ENCODE assay signal across 1 cellular context in the genomic region with DNA sequence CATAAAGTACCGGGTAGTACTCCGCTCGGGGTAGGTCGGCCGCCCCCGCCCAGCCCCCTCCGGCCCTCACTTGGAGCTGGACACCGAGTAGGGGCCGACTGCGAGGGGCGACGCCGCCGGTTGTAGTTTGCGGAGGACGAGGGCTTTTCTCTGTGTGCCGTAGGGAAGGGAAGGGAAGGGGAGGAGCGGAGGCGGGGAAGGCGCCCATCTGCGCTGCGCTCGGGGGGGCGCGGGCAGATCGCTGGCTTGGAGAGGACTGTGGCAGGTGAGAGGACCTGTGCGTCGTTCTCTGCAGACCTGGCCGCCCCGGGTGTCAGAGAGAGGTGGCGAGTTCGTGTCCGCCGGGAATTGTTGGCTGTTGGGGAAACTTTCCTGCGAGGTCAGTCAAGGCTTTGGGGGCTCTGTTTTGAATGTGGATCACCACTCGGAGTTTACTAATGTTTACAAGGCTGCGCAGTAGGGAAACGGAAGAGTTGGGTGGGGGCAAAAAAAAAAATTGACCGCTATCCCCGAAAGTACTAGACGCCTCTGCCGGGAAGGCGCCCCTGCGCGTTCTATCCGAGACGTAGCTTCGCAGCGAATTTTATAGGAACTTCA.
TF ChIP-seq lines count a peak whose summit lies in the region.

No MANE protein-coding gene starts in this region.

TF ChIP-seq in HepG2, 621 proteins besides CTCF, POLR2A, EP300 and RAD21 (continued from another document and continues in another):
- peak; percentile 15; the same call in 1 of the 2 replicates for TF ChIP-seq ARID5B (CRISPR knock-in tag; IDR thresholded peaks at IDR 0.05)
- TF ChIP-seq MBD4 (IDR thresholded peaks at IDR 0.05; ENCODE audit: borderline replicate concordance, low read length), result no peak
- TF ChIP-seq, protein P1, sequence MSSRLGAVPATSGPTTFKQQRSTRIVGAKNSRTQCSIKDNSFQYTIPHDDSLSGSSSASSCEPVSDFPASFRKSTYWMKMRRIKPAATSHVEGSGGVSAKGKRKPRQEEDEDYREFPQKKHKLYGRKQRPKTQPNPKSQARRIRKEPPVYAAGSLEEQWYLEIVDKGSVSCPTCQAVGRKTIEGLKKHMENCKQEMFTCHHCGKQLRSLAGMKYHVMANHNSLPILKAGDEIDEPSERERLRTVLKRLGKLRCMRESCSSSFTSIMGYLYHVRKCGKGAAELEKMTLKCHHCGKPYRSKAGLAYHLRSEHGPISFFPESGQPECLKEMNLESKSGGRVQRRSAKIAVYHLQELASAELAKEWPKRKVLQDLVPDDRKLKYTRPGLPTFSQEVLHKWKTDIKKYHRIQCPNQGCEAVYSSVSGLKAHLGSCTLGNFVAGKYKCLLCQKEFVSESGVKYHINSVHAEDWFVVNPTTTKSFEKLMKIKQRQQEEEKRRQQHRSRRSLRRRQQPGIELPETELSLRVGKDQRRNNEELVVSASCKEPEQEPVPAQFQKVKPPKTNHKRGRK (CRISPR knock-in tag; IDR thresholded peaks at IDR 0.05), result no peak
- no peak for TF ChIP-seq ZNF543 (CRISPR knock-in tag; IDR thresholded peaks at IDR 0.05)
- TF ChIP-seq, protein P2, sequence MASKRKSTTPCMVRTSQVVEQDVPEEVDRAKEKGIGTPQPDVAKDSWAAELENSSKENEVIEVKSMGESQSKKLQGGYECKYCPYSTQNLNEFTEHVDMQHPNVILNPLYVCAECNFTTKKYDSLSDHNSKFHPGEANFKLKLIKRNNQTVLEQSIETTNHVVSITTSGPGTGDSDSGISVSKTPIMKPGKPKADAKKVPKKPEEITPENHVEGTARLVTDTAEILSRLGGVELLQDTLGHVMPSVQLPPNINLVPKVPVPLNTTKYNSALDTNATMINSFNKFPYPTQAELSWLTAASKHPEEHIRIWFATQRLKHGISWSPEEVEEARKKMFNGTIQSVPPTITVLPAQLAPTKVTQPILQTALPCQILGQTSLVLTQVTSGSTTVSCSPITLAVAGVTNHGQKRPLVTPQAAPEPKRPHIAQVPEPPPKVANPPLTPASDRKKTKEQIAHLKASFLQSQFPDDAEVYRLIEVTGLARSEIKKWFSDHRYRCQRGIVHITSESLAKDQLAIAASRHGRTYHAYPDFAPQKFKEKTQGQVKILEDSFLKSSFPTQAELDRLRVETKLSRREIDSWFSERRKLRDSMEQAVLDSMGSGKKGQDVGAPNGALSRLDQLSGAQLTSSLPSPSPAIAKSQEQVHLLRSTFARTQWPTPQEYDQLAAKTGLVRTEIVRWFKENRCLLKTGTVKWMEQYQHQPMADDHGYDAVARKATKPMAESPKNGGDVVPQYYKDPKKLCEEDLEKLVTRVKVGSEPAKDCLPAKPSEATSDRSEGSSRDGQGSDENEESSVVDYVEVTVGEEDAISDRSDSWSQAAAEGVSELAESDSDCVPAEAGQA (IDR thresholded peaks at IDR 0.05; ENCODE audit: low read depth), result no peak
- TF ChIP-seq, protein P2 (CRISPR knock-in tag; IDR thresholded peaks at IDR 0.05; ENCODE audit: borderline replicate concordance), result 0 out of 2 replicates have a peak, but pooled peaks have one; percentile 66
- TF ChIP-seq RBFOX2 (IDR thresholded peaks at IDR 0.05; ENCODE audit: low read depth, low read length), result peak; percentile 74
- TF ChIP-seq CHD4 (IDR thresholded peaks at IDR 0.05; ENCODE audit: borderline replicate concordance, low read length), result no peak
- TF ChIP-seq KMT2B (CRISPR knock-in tag; IDR thresholded peaks at IDR 0.05), result no peak
- TF ChIP-seq RBM22 (optimal IDR thresholded peaks at IDR 0.05; ENCODE audit: low read length), result peak; percentile 95
- peak; percentile 12; the same call in 1 of the 2 replicates for TF ChIP-seq ZNF574 (CRISPR knock-in tag; IDR thresholded peaks at IDR 0.05)
- TF ChIP-seq AFF4 (CRISPR knock-in tag; IDR thresholded peaks at IDR 0.05), result 0 out of 2 replicates have a peak, but pooled peaks have one; percentile 9
- TF ChIP-seq, protein P3, sequence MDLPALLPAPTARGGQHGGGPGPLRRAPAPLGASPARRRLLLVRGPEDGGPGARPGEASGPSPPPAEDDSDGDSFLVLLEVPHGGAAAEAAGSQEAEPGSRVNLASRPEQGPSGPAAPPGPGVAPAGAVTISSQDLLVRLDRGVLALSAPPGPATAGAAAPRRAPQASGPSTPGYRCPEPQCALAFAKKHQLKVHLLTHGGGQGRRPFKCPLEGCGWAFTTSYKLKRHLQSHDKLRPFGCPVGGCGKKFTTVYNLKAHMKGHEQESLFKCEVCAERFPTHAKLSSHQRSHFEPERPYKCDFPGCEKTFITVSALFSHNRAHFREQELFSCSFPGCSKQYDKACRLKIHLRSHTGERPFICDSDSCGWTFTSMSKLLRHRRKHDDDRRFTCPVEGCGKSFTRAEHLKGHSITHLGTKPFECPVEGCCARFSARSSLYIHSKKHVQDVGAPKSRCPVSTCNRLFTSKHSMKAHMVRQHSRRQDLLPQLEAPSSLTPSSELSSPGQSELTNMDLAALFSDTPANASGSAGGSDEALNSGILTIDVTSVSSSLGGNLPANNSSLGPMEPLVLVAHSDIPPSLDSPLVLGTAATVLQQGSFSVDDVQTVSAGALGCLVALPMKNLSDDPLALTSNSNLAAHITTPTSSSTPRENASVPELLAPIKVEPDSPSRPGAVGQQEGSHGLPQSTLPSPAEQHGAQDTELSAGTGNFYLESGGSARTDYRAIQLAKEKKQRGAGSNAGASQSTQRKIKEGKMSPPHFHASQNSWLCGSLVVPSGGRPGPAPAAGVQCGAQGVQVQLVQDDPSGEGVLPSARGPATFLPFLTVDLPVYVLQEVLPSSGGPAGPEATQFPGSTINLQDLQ (CRISPR knock-in tag; IDR thresholded peaks at IDR 0.05), result peak; percentile 36; the same call in 1 of the 2 replicates
- no peak for TF ChIP-seq ZNF282 (IDR thresholded peaks at IDR 0.05; ENCODE audit: partially characterized antibody)
- TF ChIP-seq YEATS4 (CRISPR knock-in tag; IDR thresholded peaks at IDR 0.05; ENCODE audit: borderline replicate concordance), result peak; percentile 16; the same call in 1 of the 2 replicates
- 0 out of 2 replicates have a peak, but pooled peaks have one; percentile 39 for TF ChIP-seq ZNF563 (CRISPR knock-in tag; IDR thresholded peaks at IDR 0.05)
- no peak for TF ChIP-seq MAFK (conservative IDR thresholded peaks at IDR 0.05 in 1 of 2, IDR thresholded peaks at IDR 0.05 in 1 of 2; ENCODE audit: low read length in 2 of 2)
- no peak for TF ChIP-seq ZSCAN31 (CRISPR knock-in tag; IDR thresholded peaks at IDR 0.05; ENCODE audit: low read depth)
- TF ChIP-seq THAP7 (CRISPR knock-in tag; IDR thresholded peaks at IDR 0.05), result no peak; the same call in 1 of the 2 replicates
- TF ChIP-seq, protein P4, sequence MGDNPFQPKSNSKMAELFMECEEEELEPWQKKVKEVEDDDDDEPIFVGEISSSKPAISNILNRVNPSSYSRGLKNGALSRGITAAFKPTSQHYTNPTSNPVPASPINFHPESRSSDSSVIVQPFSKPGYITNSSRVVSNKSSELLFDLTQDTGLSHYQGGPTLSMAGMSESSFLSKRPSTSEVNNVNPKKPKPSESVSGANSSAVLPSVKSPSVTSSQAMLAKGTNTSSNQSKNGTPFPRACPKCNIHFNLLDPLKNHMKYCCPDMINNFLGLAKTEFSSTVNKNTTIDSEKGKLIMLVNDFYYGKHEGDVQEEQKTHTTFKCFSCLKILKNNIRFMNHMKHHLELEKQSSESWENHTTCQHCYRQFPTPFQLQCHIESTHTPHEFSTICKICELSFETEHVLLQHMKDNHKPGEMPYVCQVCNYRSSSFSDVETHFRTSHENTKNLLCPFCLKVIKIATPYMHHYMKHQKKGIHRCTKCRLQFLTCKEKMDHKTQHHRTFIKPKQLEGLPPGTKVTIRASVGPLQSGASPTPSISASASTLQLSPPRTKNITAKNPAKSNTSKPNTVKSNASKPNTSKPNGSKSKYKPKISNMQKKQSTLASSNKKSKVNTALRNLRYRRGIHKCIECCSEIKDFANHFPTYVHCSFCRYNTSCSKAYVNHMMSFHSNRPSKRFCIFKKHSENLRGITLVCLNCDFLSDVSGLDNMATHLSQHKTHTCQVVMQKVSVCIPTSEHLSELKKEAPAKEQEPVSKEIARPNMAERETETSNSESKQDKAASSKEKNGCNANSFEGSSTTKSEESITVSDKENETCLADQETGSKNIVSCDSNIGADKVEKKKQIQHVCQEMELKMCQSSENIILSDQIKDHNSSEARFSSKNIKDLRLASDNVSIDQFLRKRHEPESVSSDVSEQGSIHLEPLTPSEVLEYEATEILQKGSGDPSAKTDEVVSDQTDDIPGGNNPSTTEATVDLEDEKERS (CRISPR knock-in tag; IDR thresholded peaks at IDR 0.05), result no peak
